12 cellular contexts compared by ENCODE assay signal in the genomic region with DNA sequence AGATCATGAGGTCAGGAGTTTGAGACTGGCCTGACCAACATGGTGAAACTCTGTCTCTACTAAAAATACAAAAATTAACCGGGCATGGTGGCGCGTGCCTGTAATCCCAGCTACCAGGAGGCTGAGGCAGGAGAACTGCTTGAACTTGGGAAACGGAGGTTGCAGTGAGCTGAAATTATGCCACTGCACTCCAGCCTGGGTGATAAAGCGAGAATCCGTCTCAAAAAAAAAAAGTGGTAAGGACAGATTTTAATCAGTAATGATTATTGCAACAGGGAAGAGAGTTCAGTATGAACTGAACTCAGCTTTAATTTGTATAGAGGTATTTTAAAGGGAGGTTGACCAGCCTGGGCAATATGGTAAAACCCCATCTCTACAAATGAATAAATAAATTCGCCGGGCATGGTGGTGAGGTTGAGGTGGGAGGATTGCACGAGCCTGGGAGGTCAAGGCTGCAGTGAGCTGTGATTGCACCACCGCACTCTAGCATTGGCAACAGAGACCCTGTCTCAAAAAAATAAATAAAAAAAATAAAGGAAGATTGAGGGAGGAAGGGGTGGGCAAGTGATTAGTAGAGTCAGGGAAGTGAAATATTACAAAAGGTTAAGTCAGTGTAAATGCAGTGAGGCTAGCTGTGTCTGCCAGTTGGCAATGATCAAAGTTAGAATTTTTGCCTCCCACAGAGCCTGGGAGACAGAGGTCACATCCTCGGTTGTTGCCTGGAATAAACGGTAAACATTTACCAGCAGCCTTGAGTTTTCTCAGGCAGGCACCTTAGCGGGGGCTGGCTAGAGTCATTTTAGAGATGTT. TPM values are rescaled to one million over a fixed set of nuclear protein-coding genes. Genes with fewer than 3 reads are reported as not detected.
DNase-seq lines count a peak whose midpoint lies in the region; ATAC-seq, FAIRE-seq and TF ChIP-seq lines count a peak whose summit lies in the region.
"Had no signal": no experiment of that assay in that cellular context is flagged by ENCODE, and none has a peak within 500 bp of the region (broad histone marks: within the 10 kb centered on the region; RNA-seq: fewer than 3 reads in every experiment).

No MANE protein-coding gene starts in this region.

- TF ChIP-seq CTCF in astrocyte (IDR thresholded peaks at IDR 0.05; ENCODE audit: insufficient read depth, low read depth, low read length), result no peak

- H3K79me2 ChIP-seq in astrocyte (ENCODE audit: insufficient read depth, low read length), result peaks cover 6% of the 10 kb centered on the region

- H3K36me3 ChIP-seq in astrocyte (ENCODE audit: insufficient read depth, low read length), result no peaks in the 10 kb centered on the region

- H3K4me1 Mint-ChIP-seq in astrocyte (ENCODE audit: low read depth, unreplicated experiment), result peaks cover 4% of the 10 kb centered on the region

- peaks cover 11% of the 10 kb centered on the region for H3K4me1 ChIP-seq in astrocyte (ENCODE audit: insufficient read depth, low read length)

- H3K9me3 Mint-ChIP-seq in astrocyte (ENCODE audit: unreplicated experiment), result no peaks in the 10 kb centered on the region
- H3K9me3 Mint-ChIP-seq: activated T-helper 2 cell treated with anti-CD3 and anti-CD28 coated beads, Interferon-gamma antibody, Interleukin-2, Interleukin-4, amounts not matched to agents 10 μg/mL and 5 μg/mL and 100 μg/mL, durations not matched to agents 14 hours and 24 hours and 36 hours had no signal

- no peaks in the 10 kb centered on the region for H3K27me3 Mint-ChIP-seq in astrocyte (ENCODE audit: low read depth, unreplicated experiment)

- H3K4me3 ChIP-seq in astrocyte (ENCODE audit: insufficient read depth, low read depth, low read length), result no peak overlapping the region

- no peaks in the 10 kb centered on the region for H3K9me3 ChIP-seq in astrocyte (ENCODE audit: insufficient read depth, low read depth, low read length)

- ATAC-seq in left lobe of liver, result peak; percentile 68

- no peak overlapping the region for H3K9ac ChIP-seq in astrocyte (ENCODE audit: low read length)

- H3K27ac ChIP-seq in astrocyte (ENCODE audit: low read depth, low read length) (no peak overlapping the region), temporal lobe (ENCODE audit: low read depth, low read length) (peak overlapping the region; percentile 50)

- H3K27me3 ChIP-seq in astrocyte (ENCODE audit: insufficient read depth, low read length), result no peaks in the 10 kb centered on the region

- H3K27ac Mint-ChIP-seq in astrocyte (ENCODE audit: unreplicated experiment), result peak overlapping the region; percentile 75
- H3K27ac Mint-ChIP-seq: activated T-helper 2 cell treated with anti-CD3 and anti-CD28 coated beads, Interferon-gamma antibody, Interleukin-2, Interleukin-4, amounts not matched to agents 10 μg/mL and 5 μg/mL and 100 μg/mL, durations not matched to agents 14 hours and 24 hours and 36 hours had no signal

- H3K4me2 ChIP-seq in astrocyte (ENCODE audit: low read length), result no peak overlapping the region

- no peaks in the 10 kb centered on the region for H4K20me1 ChIP-seq in astrocyte (ENCODE audit: insufficient read depth, low read length)

- no peak overlapping the region for H2AFZ ChIP-seq in astrocyte (ENCODE audit: low read depth, low read length)

- DNase-seq in NCI-H2171 (lab: John Stamatoyannopoulos, UW), result peak; percentile 77
- no peak for DNase-seq in NCI-H2171 treated with DMSO at 0.1 percent for 48 hours (lab: John Stamatoyannopoulos, UW)
- no peak for DNase-seq in astrocyte (ENCODE audit: low read depth)
- peak; percentile 73 for DNase-seq in left lobe of liver (ENCODE audit: low spot score)
- DNase-seq in KG1 (lab: John Stamatoyannopoulos, UW), result no peak
- DNase-seq in globus pallidus (ENCODE audit: low spot score), result no peak
- no peak for DNase-seq in activated CD4-positive, alpha-beta T cell treated with anti-CD3 and anti-CD28 coated beads for 4 hours
- DNase-seq: effector memory CD4-positive, alpha-beta T cell; NK-92 treated with Interleukin-12 subunit alpha and Interleukin-12 subunit beta, amount 100 ng/mL, for 24 hours had no signal

- H3K36me3 Mint-ChIP-seq in astrocyte (ENCODE audit: low read depth, unreplicated experiment), result peaks cover 3% of the 10 kb centered on the region

- no peak overlapping the region for H3K4me3 Mint-ChIP-seq in astrocyte (ENCODE audit: unreplicated experiment)

- FAIRE-seq in astrocyte (lab: Jason Lieb, UNC), result no peak
- FAIRE-seq: keratinocyte had no signal

RNA-seq across cellular contexts. Expression of gene MCM5, which starts 2.6 kb away (rescaled TPM):
- total RNA-seq in astrocyte (12.6 and 12.8 TPM in 2 replicates), left lobe of liver (9.1 TPM), temporal lobe (8.1 TPM)

RNA-seq across cellular contexts. Expression of gene HMOX1, which starts 16.4 kb away (rescaled TPM):
- total RNA-seq in astrocyte (14.0 and 17.0 TPM in 2 replicates), left lobe of liver (35.9 TPM), temporal lobe (1.7 TPM)

Comparison
In these comparisons a context has a peak if more than half of its experiments do, and no peak if none do; other contexts are left out.
1. DNase-seq: peak in NCI-H2171 (single experiment) and left lobe of liver (single experiment); none in NCI-H2171 treated with DMSO at 0.1 percent for 48 hours (single experiment), astrocyte (single experiment), KG1 (single experiment), globus pallidus (single experiment) and activated CD4-positive, alpha-beta T cell treated with anti-CD3 and anti-CD28 coated beads for 4 hours (0 of 2).